Comparison of ENCODE assay signal across 15 cellular contexts in the genomic region with DNA sequence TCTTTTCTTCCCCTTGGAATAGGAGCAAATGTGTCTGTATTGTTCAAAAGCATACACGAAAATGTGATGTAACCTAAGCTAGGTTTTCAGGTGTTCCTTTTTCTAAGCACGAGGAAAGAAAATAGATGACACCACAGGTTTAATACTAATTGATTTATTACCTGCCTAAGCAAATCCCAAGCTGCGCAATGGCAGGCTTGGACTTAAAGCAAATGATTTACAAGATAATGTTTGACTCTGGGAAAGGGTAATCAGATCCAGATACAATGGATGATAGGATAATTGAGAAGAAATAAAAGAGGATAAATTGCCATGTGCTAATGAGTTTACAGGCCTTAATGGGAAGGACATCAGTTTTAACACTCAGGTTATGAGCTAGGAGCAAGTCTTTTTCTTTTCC.
DNase-seq lines count a peak whose midpoint lies in the region; TF ChIP-seq lines count a peak whose summit lies in the region.
"Had no signal": no experiment of that assay in that cellular context is flagged by ENCODE, and none has a peak within 500 bp of the region (broad histone marks: within the 10 kb centered on the region; RNA-seq: fewer than 3 reads in every experiment).

No MANE protein-coding gene starts in this region.

- H3K27ac Mint-ChIP-seq in progenitor cell of endocrine pancreas (peak overlapping the region; percentile 9), chondrocyte (ENCODE audit: unreplicated experiment) (no peak overlapping the region)
- H3K27ac Mint-ChIP-seq: CD4-positive, alpha-beta T cell; T-cell had no signal

- H3K4me1 Mint-ChIP-seq in progenitor cell of endocrine pancreas (ENCODE audit: low read depth) (peaks cover 57% of the 10 kb centered on the region), chondrocyte (ENCODE audit: low read depth) (peaks cover 3% of the 10 kb centered on the region)
- H3K4me1 Mint-ChIP-seq: T-cell had no signal

- peak overlapping the region; percentile 18 for H3K4me3 Mint-ChIP-seq in progenitor cell of endocrine pancreas (ENCODE audit: low read depth)
- H3K4me3 Mint-ChIP-seq in chondrocyte (ENCODE audit: unreplicated experiment): no peak overlapping the region
- H3K4me3 Mint-ChIP-seq: CD4-positive, alpha-beta T cell; T-cell had no signal

- TF ChIP-seq CTCF in progenitor cell of endocrine pancreas (IDR thresholded peaks at IDR 0.05; ENCODE audit: unreplicated experiment) (no peak), chondrocyte (IDR thresholded peaks at IDR 0.05) (no peak)

- H3K9me3 Mint-ChIP-seq in progenitor cell of endocrine pancreas (ENCODE audit: low read depth) (peaks cover 5% of the 10 kb centered on the region), chondrocyte (ENCODE audit: low read depth) (no peaks in the 10 kb centered on the region)
- H3K9me3 Mint-ChIP-seq: CD4-positive, alpha-beta T cell; T-cell had no signal

- DNase-seq in NCI-H2107 treated with DMSO at 0.1 percent for 48 hours (lab: John Stamatoyannopoulos, UW; ENCODE audit: unreplicated experiment) (peak; percentile 72), NCI-H2107 (lab: John Stamatoyannopoulos, UW) (no peak), NCI-H1417 treated with DMSO at 0.1 percent for 48 hours (lab: John Stamatoyannopoulos, UW) (peak; percentile 94), NCI-H748 treated with DMSO at 0.1 percent for 48 hours (lab: John Stamatoyannopoulos, UW) (peak; percentile 47), progenitor cell of endocrine pancreas (ENCODE audit: low spot score, unreplicated experiment) (no peak), NCI-H2227 (lab: John Stamatoyannopoulos, UW; ENCODE audit: unreplicated experiment) (no peak), chondrocyte (ENCODE audit: low spot score) (no peak), ureter (ENCODE audit: low spot score) (no peak)
- DNase-seq: 8988T; CD4-positive, alpha-beta T cell; DND-41; GM23248; NCI-H1694 treated with DMSO at 0.1 percent for 48 hours; T-cell; T1000 had no signal

- no peaks in the 10 kb centered on the region for H3K27me3 Mint-ChIP-seq in progenitor cell of endocrine pancreas
- no peaks in the 10 kb centered on the region for H3K27me3 Mint-ChIP-seq in chondrocyte (ENCODE audit: low read depth)
- H3K27me3 Mint-ChIP-seq: CD4-positive, alpha-beta T cell; T-cell had no signal

- H3K36me3 Mint-ChIP-seq in progenitor cell of endocrine pancreas (ENCODE audit: insufficient read depth) (peaks cover 5% of the 10 kb centered on the region), chondrocyte (ENCODE audit: low read depth) (no peaks in the 10 kb centered on the region)
- H3K36me3 Mint-ChIP-seq: T-cell had no signal

Comparison
In these comparisons a context has a peak if more than half of its experiments do, and no peak if none do; other contexts are left out.
1. DNase-seq: peak in NCI-H2107 treated with DMSO at 0.1 percent for 48 hours (single experiment), NCI-H1417 treated with DMSO at 0.1 percent for 48 hours (single experiment) and NCI-H748 treated with DMSO at 0.1 percent for 48 hours (single experiment); none in NCI-H2107 (single experiment), progenitor cell of endocrine pancreas (single experiment), NCI-H2227 (single experiment), chondrocyte (single experiment) and ureter (single experiment).